ENCODE assay signal across 28 cellular contexts in the genomic region with DNA sequence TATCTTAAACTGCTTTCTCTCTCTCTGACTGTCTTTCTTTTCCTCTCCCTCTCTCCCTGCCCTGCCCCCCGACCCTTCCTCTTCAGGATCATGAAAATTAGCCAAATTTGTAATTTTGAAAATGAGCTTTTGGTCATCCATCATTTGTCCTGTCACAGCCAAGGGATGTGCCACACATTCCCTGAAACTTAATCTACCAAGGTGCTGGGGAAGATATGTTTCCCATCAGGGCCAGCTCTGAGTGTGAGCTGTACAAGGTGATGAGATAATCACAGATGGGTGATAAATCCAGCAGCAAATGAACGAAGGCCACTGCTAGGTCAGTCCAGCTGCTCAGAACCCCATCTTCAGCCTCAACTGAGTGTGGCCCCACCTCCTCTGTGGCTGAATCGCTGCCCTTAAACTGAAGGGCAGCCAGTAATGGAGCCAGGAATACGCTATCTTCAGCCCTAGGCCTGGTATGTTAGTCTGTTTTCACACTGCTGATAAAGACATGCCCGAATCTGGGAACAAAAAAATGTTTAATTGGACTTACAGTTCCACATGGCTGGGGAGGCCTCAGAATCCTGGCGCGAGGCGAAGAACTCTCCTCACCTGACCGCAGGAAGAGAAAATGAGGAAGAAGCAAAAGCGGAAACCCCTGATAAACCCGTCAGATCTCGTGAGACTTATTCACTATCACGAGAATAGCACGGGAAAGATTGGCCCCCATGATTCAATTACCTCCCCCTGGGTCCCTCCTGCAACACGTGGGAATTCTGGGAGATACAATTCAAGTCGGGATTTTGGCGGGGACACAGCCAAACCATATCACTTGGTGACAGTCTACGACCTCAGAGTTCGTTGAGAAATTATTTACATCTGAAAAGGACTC.
"Had no signal": no experiment of that assay in that cellular context is flagged by ENCODE, and none has a peak within 500 bp of the region (broad histone marks: within the 10 kb centered on the region; RNA-seq: fewer than 3 reads in every experiment).

No MANE protein-coding gene starts in this region.

- ATAC-seq: activated CD8-positive, alpha-beta memory T cell treated with anti-CD3 and anti-CD28 coated beads, Interleukin-2, amount 10 ng/mL, durations not matched to agents 7 days and 5 days; activated CD8-positive, alpha-beta T cell treated with anti-CD3 and anti-CD28 coated beads, Interleukin-2, amount 10 ng/mL, durations not matched to agents 7 days and 5 days; activated naive CD8-positive, alpha-beta T cell treated with anti-CD3 and anti-CD28 coated beads, Interleukin-2, amount 50 U/mL, for 24 hours; left colon; lower lobe of right lung; natural killer cell; sciatic nerve; stimulated activated naive CD8-positive, alpha-beta T cell treated with anti-CD3 and anti-CD28 coated beads, Interleukin-15, Interleukin-2, amounts not matched to agents 100 U/mL and 50 U/mL, for 24 hours had no signal

- H3K4me1 Mint-ChIP-seq: activated B cell treated with CpG ODN at 0.5 μM for 24 hours; activated CD8-positive, alpha-beta memory T cell treated with anti-CD3 and anti-CD28 coated beads, Interleukin-2, amount 10 ng/mL, durations not matched to agents 7 days and 5 days; activated naive CD4-positive, alpha-beta T cell treated with anti-CD3 and anti-CD28 coated beads, Interleukin-2, amount 50 U/mL, for 24 hours; activated naive CD8-positive, alpha-beta T cell treated with anti-CD3 and anti-CD28 coated beads, Interleukin-2, amount 50 U/mL, for 24 hours; immature natural killer cell; natural killer cell had no signal

- H3K9me3 Mint-ChIP-seq: activated naive CD4-positive, alpha-beta T cell treated with anti-CD3 and anti-CD28 coated beads, Interleukin-2, amount 50 U/mL, for 24 hours; activated T-helper 2 cell treated with anti-CD3 and anti-CD28 coated beads, Interferon-gamma antibody, Interleukin-2, Interleukin-4, amounts not matched to agents 10 μg/mL and 5 μg/mL and 100 μg/mL, durations not matched to agents 14 hours and 24 hours and 36 hours had no signal

- H3K27me3 ChIP-seq: uterus had no signal

- H3K36me3 Mint-ChIP-seq: activated CD8-positive, alpha-beta memory T cell treated with anti-CD3 and anti-CD28 coated beads, Interleukin-2, amount 10 ng/mL, durations not matched to agents 7 days and 5 days; activated naive CD4-positive, alpha-beta T cell treated with anti-CD3 and anti-CD28 coated beads, Interleukin-2, amount 50 U/mL, for 24 hours; immature natural killer cell; natural killer cell had no signal

- H3K27ac ChIP-seq: lower lobe of right lung, skin epidermis, thoracic aorta, uterus had no signal

- H3K36me3 ChIP-seq: lower lobe of right lung, thoracic aorta, uterus had no signal

- H3K4me3 Mint-ChIP-seq: activated B cell treated with CpG ODN at 0.5 μM for 24 hours; activated CD8-positive, alpha-beta memory T cell treated with anti-CD3 and anti-CD28 coated beads, Interleukin-2, amount 10 ng/mL, durations not matched to agents 7 days and 5 days; activated CD8-positive, alpha-beta T cell treated with anti-CD3 and anti-CD28 coated beads, Interleukin-2, amount 10 ng/mL, durations not matched to agents 7 days and 5 days; activated naive CD4-positive, alpha-beta T cell treated with anti-CD3 and anti-CD28 coated beads, Interleukin-2, amount 50 U/mL, for 24 hours; activated naive CD8-positive, alpha-beta T cell treated with anti-CD3 and anti-CD28 coated beads, Interleukin-2, amount 50 U/mL, for 24 hours; immature natural killer cell; natural killer cell; T-helper 2 cell treated with Interferon-gamma antibody and Interleukin-4, amounts not matched to agents 5 μg/mL and 100 μg/mL, for 36 hours had no signal

- H3K4me3 ChIP-seq: lower lobe of right lung, skin epidermis, thoracic aorta, uterus had no signal

- H3K27ac Mint-ChIP-seq: activated B cell treated with CpG ODN at 0.5 μM for 24 hours; activated CD8-positive, alpha-beta memory T cell treated with anti-CD3 and anti-CD28 coated beads, Interleukin-2, amount 10 ng/mL, durations not matched to agents 7 days and 5 days; activated CD8-positive, alpha-beta T cell treated with anti-CD3 and anti-CD28 coated beads, Interleukin-2, amount 10 ng/mL, durations not matched to agents 7 days and 5 days; activated naive CD4-positive, alpha-beta T cell treated with anti-CD3 and anti-CD28 coated beads, Interleukin-2, amount 50 U/mL, for 24 hours; activated naive CD8-positive, alpha-beta T cell treated with anti-CD3 and anti-CD28 coated beads, Interleukin-2, amount 50 U/mL, for 24 hours; activated T-helper 2 cell treated with anti-CD3 and anti-CD28 coated beads, Interferon-gamma antibody, Interleukin-2, Interleukin-4, amounts not matched to agents 10 μg/mL and 5 μg/mL and 100 μg/mL, durations not matched to agents 14 hours and 24 hours and 36 hours; immature natural killer cell; natural killer cell; T-helper 2 cell treated with Interferon-gamma antibody and Interleukin-4, amounts not matched to agents 5 μg/mL and 100 μg/mL, for 36 hours had no signal

- DNase-seq: activated B cell treated with CpG ODN at 0.5 μM for 24 hours; activated CD8-positive, alpha-beta memory T cell treated with anti-CD3 and anti-CD28 coated beads, Interleukin-2, amount 10 ng/mL, durations not matched to agents 7 days and 5 days; activated CD8-positive, alpha-beta T cell treated with anti-CD3 and anti-CD28 coated beads, Interleukin-2, amount 10 ng/mL, durations not matched to agents 7 days and 5 days; activated naive CD8-positive, alpha-beta T cell treated with anti-CD3 and anti-CD28 coated beads, Interleukin-2, amount 50 U/mL, for 24 hours; activated T-cell treated with anti-CD3 and anti-CD28 coated beads, Interleukin-2, amount 50 U/mL, for 48 hours; amygdala; central memory CD4-positive, alpha-beta T cell; dermis blood vessel endothelial cell; effector CD4-positive, alpha-beta T cell; hypothalamus; immature natural killer cell; kidney; left colon; lower lobe of right lung; mesenchymal stem cell; natural killer cell; stimulated activated CD4-positive, alpha-beta T cell treated with anti-CD3 and anti-CD28 coated beads, Interleukin-12 subunit alpha, Interleukin-12 subunit beta, amount 100 ng/mL, for 4 hours; stimulated activated CD4-positive, alpha-beta T cell treated with anti-CD3 and anti-CD28 coated beads, Interleukin-4, amount 100 ng/mL, for 1 hour; stimulated activated naive CD8-positive, alpha-beta T cell treated with anti-CD3 and anti-CD28 coated beads, Interleukin-15, Interleukin-2, amounts not matched to agents 100 U/mL and 50 U/mL, for 24 hours; T-helper 1 cell; trophoblast cell; uterus had no signal

- H3K9me3 ChIP-seq: lower lobe of right lung, thoracic aorta, uterus had no signal

- H3K27me3 Mint-ChIP-seq: activated B cell treated with CpG ODN at 0.5 μM for 24 hours; activated CD8-positive, alpha-beta memory T cell treated with anti-CD3 and anti-CD28 coated beads, Interleukin-2, amount 10 ng/mL, durations not matched to agents 7 days and 5 days had no signal

- H3K4me1 ChIP-seq: lower lobe of right lung, uterus had no signal
